In the genomic region with DNA sequence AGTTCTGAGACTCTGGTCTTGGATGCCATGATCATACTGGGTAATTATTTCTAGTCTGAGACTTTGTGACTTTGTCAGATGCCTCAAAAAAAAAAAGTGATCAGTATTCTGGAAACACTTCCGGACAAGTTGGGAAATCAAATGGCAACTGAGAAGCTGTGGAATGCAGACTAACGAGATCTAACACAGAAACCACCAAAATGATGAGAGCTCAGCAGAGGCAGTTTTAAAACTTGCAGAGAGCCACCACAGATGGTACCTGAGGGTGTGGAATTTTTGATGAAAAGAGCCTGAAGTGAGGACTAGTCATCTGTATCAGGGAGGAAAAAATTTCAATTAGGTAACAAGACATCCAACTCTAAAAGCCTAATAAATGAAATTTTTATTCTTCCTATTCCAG, we compare ENCODE assay signal across 15 cellular contexts.
"Had no signal": no experiment of that assay in that cellular context is flagged by ENCODE, and none has a peak within 500 bp of the region (broad histone marks: within the 10 kb centered on the region; RNA-seq: fewer than 3 reads in every experiment).

No MANE protein-coding gene starts in this region.

- H3K4me3 ChIP-seq: coronary artery, gastroesophageal sphincter, lung, mucosa of descending colon, sigmoid colon, uterus had no signal

- H3K27me3 ChIP-seq: gastroesophageal sphincter, sigmoid colon, uterus had no signal

- H3K9me3 ChIP-seq: gastroesophageal sphincter, mucosa of descending colon, sigmoid colon, uterus had no signal

- H3K36me3 ChIP-seq: uterus had no signal

- H3K27me3 Mint-ChIP-seq: activated T-helper 17 cell treated with anti-CD3 and anti-CD28 coated beads, Interleukin-2, amount 50 U/mL, for 72 hours; naive thymus-derived CD8-positive, alpha-beta T cell had no signal

- DNase-seq: activated naive CD4-positive, alpha-beta T cell treated with anti-CD3 and anti-CD28 coated beads for 36 hours; central memory CD4-positive, alpha-beta T cell; effector CD4-positive, alpha-beta T cell; hippocampal formation; mucosa of descending colon; naive thymus-derived CD8-positive, alpha-beta T cell; nucleus accumbens; sigmoid colon; stimulated activated CD4-positive, alpha-beta T cell treated with anti-CD3 and anti-CD28 coated beads, Interleukin-2, amount 100 ng/mL, for 48 hours; stimulated activated naive CD8-positive, alpha-beta T cell treated with anti-CD3 and anti-CD28 coated beads, Interleukin-15, Interleukin-2, amounts not matched to agents 100 U/mL and 50 U/mL, for 24 hours; uterus had no signal

- H3K4me3 Mint-ChIP-seq: activated naive CD4-positive, alpha-beta T cell treated with anti-CD3 and anti-CD28 coated beads for 36 hours; activated T-helper 17 cell treated with anti-CD3 and anti-CD28 coated beads, Interleukin-2, amount 50 U/mL, for 72 hours; naive thymus-derived CD8-positive, alpha-beta T cell had no signal

- H3K4me1 Mint-ChIP-seq: activated T-helper 17 cell treated with anti-CD3 and anti-CD28 coated beads, Interleukin-2, amount 50 U/mL, for 72 hours had no signal

- H3K4me1 ChIP-seq: uterus had no signal

- H3K27ac Mint-ChIP-seq: activated naive CD4-positive, alpha-beta T cell treated with anti-CD3 and anti-CD28 coated beads for 36 hours; activated T-helper 17 cell treated with anti-CD3 and anti-CD28 coated beads, Interleukin-2, amount 50 U/mL, for 72 hours had no signal

- H3K27ac ChIP-seq: coronary artery, gastroesophageal sphincter, sigmoid colon, uterus had no signal

- H3K9me3 Mint-ChIP-seq: activated naive CD4-positive, alpha-beta T cell treated with anti-CD3 and anti-CD28 coated beads for 36 hours; activated T-helper 17 cell treated with anti-CD3 and anti-CD28 coated beads, Interleukin-2, amount 50 U/mL, for 72 hours; naive thymus-derived CD8-positive, alpha-beta T cell had no signal
